ENCODE assay signal across 25 cellular contexts in the genomic region with DNA sequence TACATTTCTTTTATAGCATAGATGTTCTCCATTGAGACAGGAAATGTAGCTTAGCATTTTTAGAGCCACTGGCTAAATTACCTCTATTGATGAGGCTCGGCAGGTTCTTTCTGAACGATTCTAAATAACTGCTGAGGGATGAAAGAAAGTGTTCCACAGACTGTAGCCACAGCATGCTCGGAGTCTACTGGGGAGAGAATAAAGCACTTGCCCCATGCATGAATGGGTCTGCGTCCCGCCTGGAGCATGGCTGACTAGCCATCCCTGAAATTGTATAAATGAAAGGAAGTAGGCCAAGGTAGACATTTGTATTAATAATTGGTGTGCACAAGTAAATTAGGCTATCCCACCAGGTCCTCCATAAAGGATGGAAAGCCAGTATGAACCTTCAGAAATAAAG.
"Had no signal": no experiment of that assay in that cellular context is flagged by ENCODE, and none has a peak within 500 bp of the region (broad histone marks: within the 10 kb centered on the region; RNA-seq: fewer than 3 reads in every experiment).

No MANE protein-coding gene starts in this region.

- H3K9me3 Mint-ChIP-seq: activated CD4-positive, alpha-beta T cell treated with anti-CD3 and anti-CD28 coated beads, Interleukin-2, amount 10 ng/mL, durations not matched to agents 7 days and 5 days; activated CD8-positive, alpha-beta T cell treated with anti-CD3 and anti-CD28 coated beads for 36 hours; activated T-cell treated with anti-CD3 and anti-CD28 coated beads, Interleukin-2, amount 50 U/mL, for 4 hours; activated T-helper 17 cell treated with anti-CD3 and anti-CD28 coated beads, Interleukin-2, amount 50 U/mL, for 72 hours; central memory CD8-positive, alpha-beta T cell; dendritic cell treated with granulocyte-macrophage colony-stimulating factor and Interleukin-4, amounts not matched to agents 40 ng/mL and 50 ng/mL, for 4 days; endodermal cell had no signal

- H3K27me3 Mint-ChIP-seq: activated CD4-positive, alpha-beta T cell treated with anti-CD3 and anti-CD28 coated beads, Interleukin-2, amount 10 ng/mL, durations not matched to agents 7 days and 5 days; activated CD8-positive, alpha-beta T cell treated with anti-CD3 and anti-CD28 coated beads for 36 hours; central memory CD8-positive, alpha-beta T cell; dendritic cell treated with granulocyte-macrophage colony-stimulating factor and Interleukin-4, amounts not matched to agents 40 ng/mL and 50 ng/mL, for 4 days had no signal

- H3K36me3 Mint-ChIP-seq: activated naive CD8-positive, alpha-beta T cell had no signal

- H3K4me3 Mint-ChIP-seq: activated CD4-positive, alpha-beta T cell treated with anti-CD3 and anti-CD28 coated beads for 36 hours; activated CD4-positive, alpha-beta T cell treated with anti-CD3 and anti-CD28 coated beads, Interleukin-2, amount 10 ng/mL, durations not matched to agents 7 days and 5 days; activated CD8-positive, alpha-beta T cell treated with anti-CD3 and anti-CD28 coated beads for 36 hours; activated naive CD8-positive, alpha-beta T cell; activated T-cell treated with anti-CD3 and anti-CD28 coated beads, Interleukin-2, amount 50 U/mL, for 4 hours; activated T-helper 17 cell treated with anti-CD3 and anti-CD28 coated beads, Interleukin-2, amount 50 U/mL, for 72 hours; central memory CD8-positive, alpha-beta T cell; dendritic cell treated with granulocyte-macrophage colony-stimulating factor and Interleukin-4, amounts not matched to agents 40 ng/mL and 50 ng/mL, for 4 days; endodermal cell had no signal

- H3K4me1 Mint-ChIP-seq: activated CD4-positive, alpha-beta T cell treated with anti-CD3 and anti-CD28 coated beads for 36 hours; activated CD4-positive, alpha-beta T cell treated with anti-CD3 and anti-CD28 coated beads, Interleukin-2, amount 10 ng/mL, durations not matched to agents 7 days and 5 days; activated T-helper 17 cell treated with anti-CD3 and anti-CD28 coated beads, Interleukin-2, amount 50 U/mL, for 72 hours; central memory CD8-positive, alpha-beta T cell; endodermal cell had no signal

- H3K27ac Mint-ChIP-seq: activated CD4-positive, alpha-beta T cell treated with anti-CD3 and anti-CD28 coated beads for 36 hours; activated CD4-positive, alpha-beta T cell treated with anti-CD3 and anti-CD28 coated beads, Interleukin-2, amount 10 ng/mL, durations not matched to agents 7 days and 5 days; activated CD8-positive, alpha-beta T cell treated with anti-CD3 and anti-CD28 coated beads for 36 hours; activated naive CD8-positive, alpha-beta T cell; activated T-helper 17 cell treated with anti-CD3 and anti-CD28 coated beads, Interleukin-2, amount 50 U/mL, for 72 hours; dendritic cell treated with granulocyte-macrophage colony-stimulating factor and Interleukin-4, amounts not matched to agents 40 ng/mL and 50 ng/mL, for 4 days; endodermal cell had no signal

- DNase-seq: activated CD4-positive, alpha-beta T cell treated with anti-CD3 and anti-CD28 coated beads for 36 hours; activated CD4-positive, alpha-beta T cell treated with anti-CD3 and anti-CD28 coated beads, Interleukin-2, amount 10 ng/mL, durations not matched to agents 7 days and 5 days; activated CD4-positive, alpha-beta T cell treated with anti-CD3 and anti-CD28 coated beads, Interleukin-2, amount 50 U/mL, for 48 hours; activated CD4-positive, CD25-positive, alpha-beta regulatory T cell; activated CD4-positive, CD25-positive, alpha-beta regulatory T cell treated with anti-CD3 and anti-CD28 coated beads, Interleukin-2, amount 50 U/mL, for 72 hours; activated CD8-positive, alpha-beta memory T cell treated with anti-CD3 and anti-CD28 coated beads for 24 hours; activated CD8-positive, alpha-beta T cell treated with anti-CD3 and anti-CD28 coated beads for 36 hours; activated effector memory CD4-positive, alpha-beta T cell treated with Interleukin-2 at 50 U/mL for 16 hours; activated gamma-delta T cell treated with Interleukin-2 at 50 U/mL for 16 hours; activated naive CD4-positive, alpha-beta T cell treated with anti-CD3 and anti-CD28 coated beads, Interleukin-2, amount 50 U/mL, for 16 hours; activated naive CD4-positive, alpha-beta T cell treated with Interleukin-2 at 50 U/mL for 16 hours; activated T-cell treated with anti-CD3 and anti-CD28 coated beads, Interleukin-2, amount 50 U/mL, for 4 hours; amniotic stem cell; anterior cingulate cortex; brain microvascular endothelial cell; dorsolateral prefrontal cortex; effector memory CD4-positive, alpha-beta T cell; endodermal cell; foreskin fibroblast; T-helper 2 cell had no signal

- ATAC-seq: activated CD4-positive, alpha-beta T cell treated with anti-CD3 and anti-CD28 coated beads for 36 hours; activated CD8-positive, alpha-beta T cell treated with anti-CD3 and anti-CD28 coated beads for 36 hours; activated T-cell treated with anti-CD3 and anti-CD28 coated beads, Interleukin-2, amount 50 U/mL, for 4 hours; activated T-helper 17 cell treated with anti-CD3 and anti-CD28 coated beads, Interleukin-2, amount 50 U/mL, for 72 hours; esophagus mucosa had no signal
